Comparison of ENCODE assay signal across 18 cellular contexts in the genomic region with DNA sequence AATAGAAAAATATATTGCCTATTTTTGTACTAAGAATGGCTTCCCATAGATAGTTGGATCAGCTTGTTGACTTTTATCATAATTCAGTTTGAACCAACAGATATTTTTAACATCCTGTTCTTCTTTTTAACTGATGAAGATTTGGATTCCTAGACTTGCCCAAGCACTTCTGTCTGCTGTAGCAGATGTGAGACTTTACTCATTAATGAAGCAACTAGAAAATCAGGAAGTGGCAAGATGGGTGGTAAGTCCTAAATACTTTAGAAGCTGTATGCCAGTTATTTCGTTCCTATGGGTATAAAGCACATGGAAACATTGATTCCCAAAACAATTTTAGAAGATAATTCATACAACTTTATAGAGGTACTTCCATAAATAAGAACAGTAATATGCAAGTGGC. TPM values are rescaled to one million over a fixed set of nuclear protein-coding genes. Genes with fewer than 3 reads are reported as not detected.
DNase-seq lines count a peak whose midpoint lies in the region; ATAC-seq and TF ChIP-seq lines count a peak whose summit lies in the region.
"Had no signal": no experiment of that assay in that cellular context is flagged by ENCODE, and none has a peak within 500 bp of the region (broad histone marks: within the 10 kb centered on the region; RNA-seq: fewer than 3 reads in every experiment).

No MANE protein-coding gene starts in this region.

- peaks cover 22% of the 10 kb centered on the region for H3K4me1 ChIP-seq in Karpas-422 (ENCODE audit: low read length)
- peaks cover 0 to under 1% of the 10 kb centered on the region in 2 donors for H3K4me1 ChIP-seq in naive thymus-derived CD4-positive, alpha-beta T cell (ENCODE audit: control insufficient read depth in 2 of 2, insufficient read depth in 2 of 2, low read length in 2 of 2)
- H3K4me1 ChIP-seq: SJSA1 had no signal

- peaks cover 33% of the 10 kb centered on the region for H3K79me2 ChIP-seq in Karpas-422 (ENCODE audit: low read length)

- H3K27me3 ChIP-seq in Karpas-422 (ENCODE audit: low read length) = no peaks in the 10 kb centered on the region
- no peaks in the 10 kb centered on the region for H3K27me3 ChIP-seq in naive thymus-derived CD4-positive, alpha-beta T cell (ENCODE audit: control insufficient read depth in 2 of 2, insufficient read depth in 2 of 2, low read length in 2 of 2)
- H3K27me3 ChIP-seq: SJSA1 had no signal

- CTCF ChIA-PET in naive thymus-derived CD4-positive, alpha-beta T cell (lab: Charles Lee) = no interaction called here
- CTCF ChIA-PET in MCF 10A (lab: Yijun Ruan, JAX) = interaction anchor here (0.8 to 1.1 kb wide), 2 partner anchors 106 to 109 kb away, joined by 3 read pairs; no protein-coding TSS in a partner anchor

- no peaks in the 10 kb centered on the region for H3K9me2 ChIP-seq in Karpas-422 (replicated peaks; ENCODE audit: insufficient read depth, low read length)

- no peak overlapping the region for H3K4me3 ChIP-seq in Karpas-422 (ENCODE audit: low read length)
- no peak overlapping the region for H3K4me3 ChIP-seq in naive thymus-derived CD4-positive, alpha-beta T cell (ENCODE audit: low read length)
- H3K4me3 ChIP-seq: SJSA1 had no signal

- BruUV-seq in MCF 10A (replicated peaks; lab: Mats Ljungman, UMichigan) = no TSS peak

- POLR2A ChIA-PET in naive thymus-derived CD4-positive, alpha-beta T cell (lab: Charles Lee) = no interaction called here
- POLR2A ChIA-PET in MCF 10A (lab: Yijun Ruan, JAX) = no interaction called here

- H3K9ac ChIP-seq in Karpas-422 (ENCODE audit: low read length) = no peak overlapping the region

- no peak for TF ChIP-seq CTCF in MCF 10A (IDR thresholded peaks at IDR 0.05; ENCODE audit: unreplicated experiment)

- H2AFZ ChIP-seq in Karpas-422 (ENCODE audit: low read length) = no peak overlapping the region

- H3K27me3 Mint-ChIP-seq in naive thymus-derived CD4-positive, alpha-beta T cell = no peaks in the 10 kb centered on the region
- no peaks in the 10 kb centered on the region for H3K27me3 Mint-ChIP-seq in MCF 10A (ENCODE audit: insufficient read depth, unreplicated experiment)

- DNase-seq in Karpas-422 (peak; percentile 50), NOMO-1 (lab: John Stamatoyannopoulos, UW; ENCODE audit: unreplicated experiment in 2 of 2) (peak; percentile 71 to 87), SKM-1 (lab: John Stamatoyannopoulos, UW; ENCODE audit: unreplicated experiment) (peak; percentile 33), foreskin melanocyte (no peak), MCF 10A (ENCODE audit: unreplicated experiment) (no peak), SW 1271 (lab: John Stamatoyannopoulos, UW) (no peak)
- DNase-seq in naive thymus-derived CD4-positive, alpha-beta T cell = no peak
- no peak for DNase-seq in stimulated activated naive CD4-positive, alpha-beta T cell (lab: John Stamatoyannopoulos, UW)
- DNase-seq: DMS79 treated with DMSO at 0.1 percent for 48 hours; NCI-H1092 treated with DMSO at 0.1 percent for 48 hours; NCI-H146; NCI-H2081; NCI-H510A; NCI-H748 treated with DMSO at 0.1 percent for 48 hours; NK-92 treated with Interleukin-12 subunit alpha and Interleukin-12 subunit beta, amount 100 ng/mL, for 24 hours had no signal

- H3K27ac Mint-ChIP-seq in naive thymus-derived CD4-positive, alpha-beta T cell = no peak overlapping the region
- no peak overlapping the region for H3K27ac Mint-ChIP-seq in MCF 10A (ENCODE audit: low read depth, unreplicated experiment)
- H3K27ac Mint-ChIP-seq: T-helper 2 cell treated with Interferon-gamma antibody and Interleukin-4, amounts not matched to agents 5 μg/mL and 100 μg/mL, for 36 hours had no signal

- peaks cover 0 to 2% (median 0%) of the 10 kb centered on the region in 11 donors for H3K9me3 Mint-ChIP-seq in naive thymus-derived CD4-positive, alpha-beta T cell
- no peaks in the 10 kb centered on the region for H3K9me3 Mint-ChIP-seq in MCF 10A (ENCODE audit: unreplicated experiment)
- H3K9me3 Mint-ChIP-seq: T-helper 2 cell treated with Interferon-gamma antibody and Interleukin-4, amounts not matched to agents 5 μg/mL and 100 μg/mL, for 36 hours had no signal

- peak; percentile 46 for ATAC-seq in naive thymus-derived CD4-positive, alpha-beta T cell

- no peaks in the 10 kb centered on the region for H3K9me3 ChIP-seq in Karpas-422 (ENCODE audit: low read length)
- H3K9me3 ChIP-seq in naive thymus-derived CD4-positive, alpha-beta T cell (ENCODE audit: control insufficient read depth in 2 of 3, low read length in 3 of 3) = no peaks in the 10 kb centered on the region
- H3K9me3 ChIP-seq: SJSA1 had no signal

- intact Hi-C loops in naive thymus-derived CD4-positive, alpha-beta T cell (cut with micrococcal nuclease) = loop anchor here in 1 of 2 donors (10.0 kb wide), 1 partner anchor 667 kb away; the partner anchor contains the start of gene NEDD4
- intact Hi-C loops in MCF 10A (cut with micrococcal nuclease) = no loop called here

- H3K4me2 ChIP-seq in Karpas-422 (ENCODE audit: low read depth, low read length, poor library complexity, severe bottlenecking) = no peak overlapping the region

- no peak overlapping the region for H3K4me3 Mint-ChIP-seq in naive thymus-derived CD4-positive, alpha-beta T cell
- no peak overlapping the region for H3K4me3 Mint-ChIP-seq in MCF 10A (ENCODE audit: unreplicated experiment)
- H3K4me3 Mint-ChIP-seq: T-helper 2 cell treated with Interferon-gamma antibody and Interleukin-4, amounts not matched to agents 5 μg/mL and 100 μg/mL, for 36 hours had no signal

- H3K36me3 Mint-ChIP-seq in naive thymus-derived CD4-positive, alpha-beta T cell = peaks cover 0 to 35% (median 18%) of the 10 kb centered on the region in 5 donors
- H3K36me3 Mint-ChIP-seq in MCF 10A (ENCODE audit: insufficient read depth, unreplicated experiment) = peaks cover 39% of the 10 kb centered on the region

- H3K36me3 ChIP-seq in Karpas-422 (ENCODE audit: insufficient read depth, low read length) = peaks cover 13% of the 10 kb centered on the region
- H3K36me3 ChIP-seq in naive thymus-derived CD4-positive, alpha-beta T cell (ENCODE audit: control insufficient read depth in 2 of 3, insufficient read depth in 3 of 3, low read length in 3 of 3) = peaks cover 0 to 11% (median 0%) of the 10 kb centered on the region in 3 experiments

- peak overlapping the region; percentile 55; the same call in 1 of the 2 replicates for H3K27ac ChIP-seq in Karpas-422 (ENCODE audit: low read length)
- H3K27ac ChIP-seq in naive thymus-derived CD4-positive, alpha-beta T cell (ENCODE audit: low read depth, low read length) = no peak overlapping the region
- H3K27ac ChIP-seq: C4-2B, SJSA1 had no signal

- H4K20me1 ChIP-seq in Karpas-422 (ENCODE audit: insufficient read depth, low read depth, low read length) = no peaks in the 10 kb centered on the region

- peaks cover 7 to 14% (median 10%) of the 10 kb centered on the region in 7 donors for H3K4me1 Mint-ChIP-seq in naive thymus-derived CD4-positive, alpha-beta T cell
- no peaks in the 10 kb centered on the region for H3K4me1 Mint-ChIP-seq in MCF 10A (ENCODE audit: insufficient read depth, unreplicated experiment)

RNA-seq across cellular contexts. Expression of gene PIGB, which starts 8.4 kb away (rescaled TPM):
- 15.6 and 46.6 TPM in 2 replicates for total RNA-seq in Karpas-422 (2014; rRNA removed; shearing (Covaris generic); ENCODE audit: low replicate concordance)
- 10 to 100 TPM; 21.4 to 30.2 (median 24.3) TPM for total RNA-seq in naive thymus-derived CD4-positive, alpha-beta T cell
- 10 to 100 TPM; 11.9 to 21.0 TPM for polyA plus RNA-seq in naive thymus-derived CD4-positive, alpha-beta T cell
- total RNA-seq in MCF 10A (2022) = 16.2 and 22.2 TPM in 2 replicates

RNA-seq across cellular contexts. Expression of gene PIGBOS1, which starts 8.5 kb away (rescaled TPM):
- 17.1 and 18.2 TPM in 2 replicates for total RNA-seq in Karpas-422 (2014; rRNA removed; shearing (Covaris generic); ENCODE audit: low replicate concordance)
- total RNA-seq in naive thymus-derived CD4-positive, alpha-beta T cell = 10 to 100 TPM in 4 of 5 experiments, 1 to 10 TPM in 1; 8.8 to 21.3 (median 12.5) TPM
- 10 to 100 TPM; 30.6 to 49.8 TPM for polyA plus RNA-seq in naive thymus-derived CD4-positive, alpha-beta T cell
- 13.9 and 16.1 TPM in 2 replicates for total RNA-seq in MCF 10A (2022)

RNA-seq across cellular contexts. Expression of gene RAB27A, which starts 37.8 kb away (rescaled TPM):
- 1.3 and 4.7 TPM in 2 replicates for total RNA-seq in Karpas-422 (2014; rRNA removed; shearing (Covaris generic); ENCODE audit: low replicate concordance)
- total RNA-seq in naive thymus-derived CD4-positive, alpha-beta T cell = 10 to 100 TPM; 17.1 to 69.9 (median 20.7) TPM
- polyA plus RNA-seq in naive thymus-derived CD4-positive, alpha-beta T cell = 10 to 100 TPM; 17.6 to 25.4 TPM
- total RNA-seq in MCF 10A (2022) = 36.0 and 43.6 TPM in 2 replicates

Comparison
In these comparisons a context has a peak if more than half of its experiments do, and no peak if none do; other contexts are left out.
1. DNase-seq: peak in Karpas-422 (single experiment), NOMO-1 (2 of 2) and SKM-1 (single experiment); none in naive thymus-derived CD4-positive, alpha-beta T cell (0 of 9), foreskin melanocyte (single experiment), stimulated activated naive CD4-positive, alpha-beta T cell (0 of 6), MCF 10A (single experiment) and SW 1271 (0 of 2).